Comparison of ENCODE assay signal across 8 cellular contexts in genomic region chr19:47514869-47515588, GRCh38. TPM values are rescaled to one million over a fixed set of nuclear protein-coding genes. Genes with fewer than 3 reads are reported as not detected.
DNase-seq lines count a peak whose midpoint lies in the region; ATAC-seq, FAIRE-seq and TF ChIP-seq lines count a peak whose summit lies in the region.

NAPA (minus strand) TSS chr19:47515063; CDS start chr19:47514940, 123 bp downstream.

- H3K9me3 ChIP-seq in Loucy (ENCODE audit: insufficient read depth, low read depth, low read length) = no peaks in the 10 kb centered on the region

- POLR2A ChIA-PET in naive thymus-derived CD8-positive, alpha-beta T cell (lab: Charles Lee) = interaction anchor here (0.5 to 3.0 kb wide), 17 partner anchors 12 to 915 kb away, joined by 3 to 30 read pairs (median 6); partner anchors contain the start of genes BICRA and KPTN

- no peaks in the 10 kb centered on the region for H3K27me3 Mint-ChIP-seq in naive thymus-derived CD8-positive, alpha-beta T cell

- no peaks in the 10 kb centered on the region for H3F3A ChIP-seq in Loucy (ENCODE audit: low read depth)

- H3K4me2 ChIP-seq in Loucy (ENCODE audit: low read depth, low read length, poor library complexity, severe bottlenecking) = peak within 1 kb of the TSS; percentile 99

- H3K9ac ChIP-seq in Loucy (ENCODE audit: low read depth, low read length, poor library complexity, severe bottlenecking) = peak within 1 kb of the TSS; percentile 95

- no peaks in the 10 kb centered on the region for H3K36me3 ChIP-seq in Loucy (ENCODE audit: insufficient read depth, low read length)

- peak within 1 kb of the TSS; percentile 95 to 100 (median 98) for H3K4me3 Mint-ChIP-seq in naive thymus-derived CD8-positive, alpha-beta T cell

- H3K27ac Mint-ChIP-seq in naive thymus-derived CD8-positive, alpha-beta T cell = peak within 1 kb of the TSS; percentile 95 to 100 (median 98)

- no peak for TF ChIP-seq CTCF in Loucy (conservative IDR thresholded peaks at IDR 0.05; ENCODE audit: low read length)
- no peak for TF ChIP-seq CTCF in fibroblast of mammary gland (conservative IDR thresholded peaks at IDR 0.05; ENCODE audit: control insufficient read depth, insufficient read depth, low read depth, low read length)

- H3K4me3 ChIP-seq in Loucy (ENCODE audit: low read length, poor library complexity, severe bottlenecking) (peak within 1 kb of the TSS; percentile 98), fibroblast of mammary gland (ENCODE audit: control insufficient read depth, low read depth, low read length) (peak within 1 kb of the TSS; percentile 100)

- peaks cover 48% of the 10 kb centered on the region for H3K79me2 ChIP-seq in Loucy (ENCODE audit: insufficient read depth, low read length)

- H3K4me1 ChIP-seq in Loucy (ENCODE audit: insufficient read depth, low read length, poor library complexity, severe bottlenecking) = peaks cover 55% of the 10 kb centered on the region

- peak; percentile 91 for FAIRE-seq in H54 (lab: Jason Lieb, UNC)

- H3K9me2 ChIP-seq in Loucy (replicated peaks; ENCODE audit: low read depth, low read length) = no peaks in the 10 kb centered on the region

- peak; percentile 58 for TF ChIP-seq POLR2A in H54 (IDR thresholded peaks at IDR 0.05; ENCODE audit: low read depth, low read length)
- TF ChIP-seq POLR2A in Raji (IDR thresholded peaks at IDR 0.05; ENCODE audit: insufficient read depth, low read depth, low read length) = peak; percentile 76

- H3K4me1 Mint-ChIP-seq in naive thymus-derived CD8-positive, alpha-beta T cell = peaks cover 54 to 99% (median 95%) of the 10 kb centered on the region in 4 donors

- peak within 1 kb of the TSS; percentile 84 for H2AFZ ChIP-seq in Loucy (ENCODE audit: low read length)

- no peaks in the 10 kb centered on the region for H3K27me3 ChIP-seq in Loucy (ENCODE audit: insufficient read depth, low read length, poor library complexity, severe bottlenecking)

- peaks cover 0 to 7% (median 1%) of the 10 kb centered on the region in 3 donors for H3K36me3 Mint-ChIP-seq in naive thymus-derived CD8-positive, alpha-beta T cell

- DNase-seq in EL (peak; percentile 100), H54 (ENCODE audit: insufficient read length, low spot score) (peak; percentile 93), fibroblast of mammary gland (ENCODE audit: low read depth) (peak; percentile 100)
- peak; percentile 100 for DNase-seq in activated T-helper 9 cell treated with anti-CD3 and anti-CD28 coated beads, Interleukin-2, amount 50 U/mL, for 16 hours (ENCODE audit: low read depth)
- DNase-seq in naive thymus-derived CD8-positive, alpha-beta T cell = peak; percentile 99 to 100 (median 100)
- peak; percentile 99 to 100 (median 100) for DNase-seq in stimulated activated naive CD4-positive, alpha-beta T cell (lab: John Stamatoyannopoulos, UW)

- H4K20me1 ChIP-seq in Loucy (ENCODE audit: insufficient read depth, low read length, poor library complexity, severe bottlenecking) = peaks cover 33% of the 10 kb centered on the region

- ATAC-seq in naive thymus-derived CD8-positive, alpha-beta T cell = peak; percentile 90 to 91

- H3K9me3 Mint-ChIP-seq in naive thymus-derived CD8-positive, alpha-beta T cell = no peaks in the 10 kb centered on the region

RNA-seq across cellular contexts. Expression of gene NAPA, which starts in this region (rescaled TPM):
- 10 to 100 TPM; 85.3 to 92.3 TPM for total RNA-seq in naive thymus-derived CD8-positive, alpha-beta T cell
- polyA plus RNA-seq in naive thymus-derived CD8-positive, alpha-beta T cell = 100 to 1,000 TPM in 1 of 3 donors, 10 to 100 TPM in 2; 88.7 to 116 (median 89.6) TPM

Comparison
In these comparisons a context has a peak if more than half of its experiments do, and no peak if none do; other contexts are left out.
1. Peak in every context shown above with its lines: DNase-seq, ATAC-seq and H3K4me3 ChIP-seq.